In genomic region chr10:43068781-43069515, GRCh38 we compare ENCODE assay signal across 30 cellular contexts.
"Had no signal": no experiment of that assay in that cellular context is flagged by ENCODE, and none has a peak within 500 bp of the region (broad histone marks: within the 10 kb centered on the region; RNA-seq: fewer than 3 reads in every experiment).

No MANE protein-coding gene starts in this region.

- H3K9me3 ChIP-seq: breast epithelium, esophagus squamous epithelium, mucosa of descending colon, pancreas, prostate gland, sigmoid colon, stomach, thyroid gland, upper lobe of left lung had no signal

- H3K27ac ChIP-seq: breast epithelium, epithelial cell of prostate, esophagus squamous epithelium, pancreas, prostate gland, sigmoid colon, stomach, thyroid gland, upper lobe of left lung, VCaP had no signal

- H3K27me3 ChIP-seq: pancreas, thyroid gland, upper lobe of left lung had no signal

- DNase-seq: activated CD4-positive, alpha-beta memory T cell treated with anti-CD3 and anti-CD28 coated beads for 36 hours; activated CD4-positive, alpha-beta T cell treated with anti-CD3 and anti-CD28 coated beads for 48 hours; activated naive CD8-positive, alpha-beta T cell treated with anti-CD3 and anti-CD28 coated beads, Interleukin-2, amount 50 U/mL, for 24 hours; activated T-cell treated with anti-CD3 and anti-CD28 coated beads, Interleukin-2, amount 50 U/mL, for 48 hours; amygdala; dermis blood vessel endothelial cell; effector CD4-positive, alpha-beta T cell; esophagus squamous epithelium; foreskin melanocyte; islet precursor cell; mesendoderm; nephron progenitor cell; retina; sigmoid colon; small intestine; stimulated activated CD4-positive, alpha-beta T cell treated with anti-CD3 and anti-CD28 coated beads, Interleukin-1b, Interleukin-23, amount 100 ng/mL, for 48 hours; stimulated activated CD4-positive, alpha-beta T cell treated with anti-CD3 and anti-CD28 coated beads, Interleukin-4, amount 100 ng/mL, for 4 hours; stimulated activated CD8-positive, alpha-beta memory T cell treated with anti-CD3 and anti-CD28 coated beads, Interleukin-4, amount 100 ng/mL, for 48 hours; stomach; thyroid gland; upper lobe of left lung had no signal

- ATAC-seq: activated naive CD8-positive, alpha-beta T cell treated with anti-CD3 and anti-CD28 coated beads, Interleukin-2, amount 50 U/mL, for 24 hours; left lobe of liver; mucosa of descending colon; pancreas; stimulated activated memory B cell treated with anti-CD40 and anti-IgM and Interleukin-4, amounts not matched to agents 10 μg/mL and 1 μg/mL and 100 μg/mL, for 72 hours had no signal

- H3K4me3 ChIP-seq: breast epithelium, esophagus squamous epithelium, lung, mucosa of descending colon, pancreas, prostate gland, sigmoid colon, stomach, thyroid gland, upper lobe of left lung had no signal

- H3K4me1 ChIP-seq: breast epithelium, esophagus squamous epithelium, pancreas, prostate gland, thyroid gland, upper lobe of left lung had no signal

- H3K36me3 ChIP-seq: breast epithelium, esophagus squamous epithelium, pancreas, prostate gland, sigmoid colon, stomach, thyroid gland, upper lobe of left lung had no signal
